24 cellular contexts compared by ENCODE assay signal in the genomic region with DNA sequence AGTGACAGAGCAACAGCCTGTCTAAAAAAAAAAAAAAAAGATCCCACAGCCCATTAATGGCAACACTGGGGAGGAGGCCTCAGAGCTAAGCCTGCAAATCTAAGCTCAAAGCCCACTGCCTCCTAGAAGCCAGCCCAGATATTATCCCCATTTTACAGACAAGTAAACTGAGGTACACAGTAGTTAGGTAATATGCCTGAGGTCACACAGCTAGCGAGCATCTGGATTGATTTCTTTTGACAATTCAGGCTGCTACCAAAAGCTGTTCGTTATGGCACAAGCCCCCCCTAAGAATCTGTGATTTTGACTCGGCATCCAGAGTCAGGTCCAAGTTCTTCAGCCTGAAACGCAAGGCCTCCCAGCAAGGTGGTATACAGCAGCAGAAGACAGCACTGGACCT. TPM values are rescaled to one million over a fixed set of nuclear protein-coding genes. Genes with fewer than 3 reads are reported as not detected.
"Had no signal": no experiment of that assay in that cellular context is flagged by ENCODE, and none has a peak within 500 bp of the region (broad histone marks: within the 10 kb centered on the region; RNA-seq: fewer than 3 reads in every experiment).

No MANE protein-coding gene starts in this region.

- ATAC-seq: foreskin keratinocyte; gastroesophageal sphincter; heart left ventricle; left lobe of liver; natural killer cell; stimulated activated memory B cell treated with anti-CD40 and anti-IgM and Interleukin-4, amounts not matched to agents 10 μg/mL and 1 μg/mL and 100 μg/mL, for 72 hours; stimulated activated naive CD8-positive, alpha-beta T cell treated with anti-CD3 and anti-CD28 coated beads, Interleukin-15, Interleukin-2, amounts not matched to agents 100 U/mL and 50 U/mL, for 24 hours had no signal

- H3K27me3 ChIP-seq: colonic mucosa, right atrium auricular region, upper lobe of left lung had no signal

- FAIRE-seq: kidney had no signal

- H3K36me3 ChIP-seq: colonic mucosa, esophagus muscularis mucosa, gastroesophageal sphincter, heart left ventricle, neutrophil, right atrium auricular region, sigmoid colon, thoracic aorta, tibial nerve, upper lobe of left lung had no signal

- H2AFZ ChIP-seq: hepatocyte, parathyroid adenoma had no signal

- H3K4me1 ChIP-seq: colonic mucosa, foreskin keratinocyte, gastroesophageal sphincter, parathyroid adenoma, right atrium auricular region, sigmoid colon, tibial nerve had no signal

- H3K27ac ChIP-seq: colonic mucosa, epithelial cell of prostate, esophagus muscularis mucosa, foreskin keratinocyte, gastroesophageal sphincter, heart left ventricle, hepatocyte, neutrophil, parathyroid adenoma, right atrium auricular region, sigmoid colon, thoracic aorta, tibial nerve had no signal

- H3K79me2 ChIP-seq: hepatocyte, parathyroid adenoma had no signal

- H3K9me3 ChIP-seq: colonic mucosa, esophagus muscularis mucosa, gastroesophageal sphincter, heart left ventricle, neutrophil, right atrium auricular region, sigmoid colon, thoracic aorta, tibial nerve, upper lobe of left lung had no signal

- DNase-seq: colonic mucosa; effector CD8-positive, alpha-beta T cell; endodermal cell; foreskin keratinocyte; heart left ventricle; kidney; natural killer cell; sigmoid colon; stimulated activated CD4-positive, alpha-beta T cell treated with anti-CD3 and anti-CD28 coated beads, Interleukin-2, amount 100 ng/mL, for 24 hours; stimulated activated CD4-positive, alpha-beta T cell treated with anti-CD3 and anti-CD28 coated beads, Interleukin-4, amount 100 ng/mL, for 24 hours; stimulated activated naive CD8-positive, alpha-beta T cell treated with anti-CD3 and anti-CD28 coated beads, Interleukin-15, Interleukin-2, amounts not matched to agents 100 U/mL and 50 U/mL, for 24 hours had no signal

- H3K9ac ChIP-seq: parathyroid adenoma had no signal

- H3K4me2 ChIP-seq: hepatocyte had no signal

- H3K4me3 ChIP-seq: colonic mucosa, esophagus muscularis mucosa, gastroesophageal sphincter, heart left ventricle, hepatocyte, lung, right atrium auricular region, sigmoid colon, thoracic aorta, tibial nerve, upper lobe of left lung had no signal

RNA-seq across cellular contexts. Expression of a gene that starts 13.7 kb away (rescaled TPM):
- total RNA-seq: right atrium auricular region, thoracic aorta had no signal
